Comparison of ENCODE assay signal across 1 cellular context in genomic region chr10:88066876-88067275, GRCh38.
TF ChIP-seq lines count a peak whose summit lies in the region.

No MANE protein-coding gene starts in this region.

TF ChIP-seq in HepG2, 621 proteins besides CTCF, POLR2A, EP300 and RAD21 (continued from another document):
- TF ChIP-seq TERF1 (CRISPR knock-in tag; IDR thresholded peaks at IDR 0.05) (no peak), HCFC1 (IDR thresholded peaks at IDR 0.05; ENCODE audit: low read depth, low read length) (no peak)
